ENCODE assay signal across 9 cellular contexts in genomic region chr1:41783189-41783639, GRCh38.
DNase-seq lines count a peak whose midpoint lies in the region; ATAC-seq lines count a peak whose summit lies in the region.
"Had no signal": no experiment of that assay in that cellular context is flagged by ENCODE, and none has a peak within 500 bp of the region (broad histone marks: within the 10 kb centered on the region; RNA-seq: fewer than 3 reads in every experiment).

No MANE protein-coding gene starts in this region.

- peaks cover 0 to 19% of the 10 kb centered on the region in 2 donors for H3K36me3 Mint-ChIP-seq in activated naive CD4-positive, alpha-beta T cell treated with anti-CD3 and anti-CD28 coated beads, Interleukin-2, amount 50 U/mL, for 72 hours

- peak overlapping the region; percentile 81 to 82 for H3K27ac Mint-ChIP-seq in activated naive CD4-positive, alpha-beta T cell treated with anti-CD3 and anti-CD28 coated beads, Interleukin-2, amount 50 U/mL, for 72 hours

- ATAC-seq in activated naive CD4-positive, alpha-beta T cell treated with anti-CD3 and anti-CD28 coated beads, Interleukin-2, amount 50 U/mL, for 72 hours = peak; percentile 98 to 99
- ATAC-seq in HG03378 (IDR thresholded peaks at IDR 0.05; ENCODE audit: unreplicated experiment) (no peak), Right ventricle myocardium inferior (no peak), GM18519 (IDR thresholded peaks at IDR 0.05; ENCODE audit: low FRiP score, unreplicated experiment) (no peak), GM19455 (IDR thresholded peaks at IDR 0.05; ENCODE audit: unreplicated experiment) (no peak)

- DNase-seq in A172 (ENCODE audit: low spot score) (peak; percentile 97), HS-5 (ENCODE audit: low read depth) (peak; percentile 71), lung microvascular endothelial cell (ENCODE audit: low read depth in 2 of 2) (peak; percentile 9 to 78), Right ventricle myocardium inferior (ENCODE audit: missing footprints) (no peak)
- peak in 1 of 2 donors; percentile 32 for DNase-seq in activated naive CD4-positive, alpha-beta T cell treated with anti-CD3 and anti-CD28 coated beads, Interleukin-2, amount 50 U/mL, for 72 hours (ENCODE audit: low spot score in 2 of 2)
- DNase-seq: NCI-H1092 treated with DMSO at 0.1 percent for 48 hours had no signal

- intact Hi-C loops in Right ventricle myocardium inferior (cut with DNase I) = no loop called here

- H3K9me3 Mint-ChIP-seq in activated naive CD4-positive, alpha-beta T cell treated with anti-CD3 and anti-CD28 coated beads, Interleukin-2, amount 50 U/mL, for 72 hours = no peaks in the 10 kb centered on the region

Comparison
In these comparisons a context has a peak if more than half of its experiments do, and no peak if none do; other contexts are left out.
1. ATAC-seq: peak in activated naive CD4-positive, alpha-beta T cell treated with anti-CD3 and anti-CD28 coated beads, Interleukin-2, amount 50 U/mL, for 72 hours (2 of 2); none in HG03378 (single experiment), Right ventricle myocardium inferior (single experiment), GM18519 (single experiment) and GM19455 (single experiment).